13 cellular contexts compared by ENCODE assay signal in genomic region chr18:9400197-9400596, GRCh38.
"Had no signal": no experiment of that assay in that cellular context is flagged by ENCODE, and none has a peak within 500 bp of the region (broad histone marks: within the 10 kb centered on the region; RNA-seq: fewer than 3 reads in every experiment).

No MANE protein-coding gene starts in this region.

- H3K27me3 Mint-ChIP-seq: stimulated activated memory B cell treated with anti-CD40 and anti-IgM and Interleukin-4, amounts not matched to agents 10 μg/mL and 1 μg/mL and 100 μg/mL, for 72 hours; type B pancreatic cell had no signal

- H3K36me3 Mint-ChIP-seq: activated naive CD4-positive, alpha-beta T cell treated with anti-CD3 and anti-CD28 coated beads, Interleukin-2, amount 50 U/mL, for 72 hours; natural killer cell had no signal

- H3K4me1 ChIP-seq: parathyroid adenoma, testis had no signal

- H3K36me3 ChIP-seq: cardiac muscle cell, neutrophil had no signal

- H3K4me3 Mint-ChIP-seq: activated T-helper 1 cell treated with anti-CD3 and anti-CD28 coated beads, Interleukin-12 subunit alpha, Interleukin-12 subunit beta, Interleukin-2, Interleukin-4 antibody, amounts not matched to agents 30 ng/mL and 10 ng/mL and 1 ng/mL, durations not matched to agents 14 hours and 24 hours and 36 hours; natural killer cell; stimulated activated memory B cell treated with anti-CD40 and anti-IgM and Interleukin-4, amounts not matched to agents 10 μg/mL and 1 μg/mL and 100 μg/mL, for 72 hours; T-helper 1 cell treated with Interleukin-12 subunit alpha and Interleukin-12 subunit beta and Interleukin-4 antibody, amounts not matched to agents 30 μg/mL and 1 μg/mL, for 36 hours; type B pancreatic cell had no signal

- ATAC-seq: activated naive CD4-positive, alpha-beta T cell treated with anti-CD3 and anti-CD28 coated beads, Interleukin-2, amount 50 U/mL, for 72 hours; natural killer cell; sciatic nerve; stimulated activated memory B cell treated with anti-CD40 and anti-IgM and Interleukin-4, amounts not matched to agents 10 μg/mL and 1 μg/mL and 100 μg/mL, for 72 hours had no signal

- H3K9me3 ChIP-seq: neutrophil, testis had no signal

- H2AFZ ChIP-seq: parathyroid adenoma had no signal

- H3K9me3 Mint-ChIP-seq: activated T-helper 1 cell treated with anti-CD3 and anti-CD28 coated beads, Interleukin-12 subunit alpha, Interleukin-12 subunit beta, Interleukin-2, Interleukin-4 antibody, amounts not matched to agents 30 ng/mL and 10 ng/mL and 1 ng/mL, durations not matched to agents 14 hours and 24 hours and 36 hours; natural killer cell; stimulated activated memory B cell treated with anti-CD40 and anti-IgM and Interleukin-4, amounts not matched to agents 10 μg/mL and 1 μg/mL and 100 μg/mL, for 72 hours; T-helper 1 cell treated with Interleukin-12 subunit alpha and Interleukin-12 subunit beta and Interleukin-4 antibody, amounts not matched to agents 30 μg/mL and 1 μg/mL, for 36 hours; type B pancreatic cell had no signal

- H3K9ac ChIP-seq: parathyroid adenoma had no signal

- H3K27me3 ChIP-seq: cardiac muscle cell, neutrophil, testis had no signal

- H3K27ac Mint-ChIP-seq: activated naive CD4-positive, alpha-beta T cell treated with anti-CD3 and anti-CD28 coated beads, Interleukin-2, amount 50 U/mL, for 72 hours; activated T-helper 1 cell treated with anti-CD3 and anti-CD28 coated beads, Interleukin-12 subunit alpha, Interleukin-12 subunit beta, Interleukin-2, Interleukin-4 antibody, amounts not matched to agents 30 ng/mL and 10 ng/mL and 1 ng/mL, durations not matched to agents 14 hours and 24 hours and 36 hours; natural killer cell; stimulated activated memory B cell treated with anti-CD40 and anti-IgM and Interleukin-4, amounts not matched to agents 10 μg/mL and 1 μg/mL and 100 μg/mL, for 72 hours; T-helper 1 cell treated with Interleukin-12 subunit alpha and Interleukin-12 subunit beta and Interleukin-4 antibody, amounts not matched to agents 30 μg/mL and 1 μg/mL, for 36 hours; type B pancreatic cell had no signal

- H3K79me2 ChIP-seq: parathyroid adenoma had no signal

- H3K4me1 Mint-ChIP-seq: natural killer cell had no signal

- H3K27ac ChIP-seq: cardiac muscle cell, neutrophil, parathyroid adenoma, testis had no signal

- H3K4me3 ChIP-seq: cardiac muscle cell, testis had no signal

- DNase-seq: activated gamma-delta T cell treated with Interleukin-2 at 50 U/mL for 16 hours; natural killer cell; stimulated activated CD4-positive, alpha-beta T cell treated with anti-CD3 and anti-CD28 coated beads, Interleukin-4, amount 100 ng/mL, for 4 hours; testis had no signal
